Comparison of ENCODE assay signal across 8 cellular contexts in the genomic region with DNA sequence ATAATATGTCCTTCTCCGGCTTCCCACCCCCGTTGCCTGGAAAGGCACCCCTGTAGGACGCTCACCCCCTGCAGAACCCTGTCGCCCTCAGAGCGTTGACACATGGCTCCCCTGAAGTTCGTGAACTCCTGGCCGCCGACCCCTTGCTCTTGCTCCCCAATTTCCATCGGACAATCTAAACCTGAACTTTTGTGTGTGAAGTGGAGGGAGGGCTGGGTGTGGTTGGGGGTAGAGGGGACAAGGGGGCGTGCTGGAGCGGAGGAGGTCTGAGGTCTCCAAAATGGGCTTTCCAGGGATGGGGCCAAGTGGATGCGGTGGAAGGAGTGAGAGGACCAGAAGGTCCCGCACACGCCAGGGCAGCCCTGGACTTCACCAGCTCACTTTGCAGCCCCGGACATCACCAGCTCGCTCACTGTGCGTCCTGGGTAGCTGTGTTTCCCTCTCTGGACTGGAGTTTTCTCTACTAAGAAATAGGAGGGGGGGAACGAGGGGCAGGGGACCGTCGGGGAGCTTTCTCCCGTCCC. TPM values are rescaled to one million over a fixed set of nuclear protein-coding genes. Genes with fewer than 3 reads are reported as not detected.
A peak's percentile ranks its signal among the peaks of the same experiment; 100 is the strongest.
DNase-seq lines count a peak whose midpoint lies in the region; ATAC-seq, FAIRE-seq and TF ChIP-seq lines count a peak whose summit lies in the region.

No MANE protein-coding gene starts in this region.

- TF ChIP-seq POLR2A in transverse colon (IDR thresholded peaks at IDR 0.05) (no peak), GM12891 (IDR thresholded peaks at IDR 0.05; ENCODE audit: low read depth, low read length) (no peak)

- H3K4me1 Mint-ChIP-seq in activated T-cell treated with anti-CD3 and anti-CD28 coated beads, Interleukin-2, amount 50 U/mL, for 72 hours (ENCODE audit: low read depth): peaks cover 15% of the 10 kb centered on the region
- peaks cover 9% of the 10 kb centered on the region for H3K4me1 Mint-ChIP-seq in memory B cell

- H3K9me3 Mint-ChIP-seq in activated T-cell treated with anti-CD3 and anti-CD28 coated beads, Interleukin-2, amount 50 U/mL, for 72 hours: no peaks in the 10 kb centered on the region
- no peaks in the 10 kb centered on the region for H3K9me3 Mint-ChIP-seq in memory B cell

- DNase-seq in activated T-cell treated with anti-CD3 and anti-CD28 coated beads, Interleukin-2, amount 50 U/mL, for 72 hours: no peak
- DNase-seq in activated T-cell treated with anti-CD3 and anti-CD28 coated beads for 4 hours (no peak), bronchial epithelial cell (ENCODE audit: low read depth) (no peak), memory B cell (ENCODE audit: low spot score in 2 of 2) (no peak), transverse colon (no peak), GM12891 (ENCODE audit: insufficient read length, low spot score) (no peak), SKM-1 treated with dmso at 0.1 percent for 144 hours (lab: John Stamatoyannopoulos, UW; ENCODE audit: unreplicated experiment) (no peak)

- peak overlapping the region; percentile 27 for H3K4me3 ChIP-seq in bronchial epithelial cell (ENCODE audit: low read depth, low read length)
- H3K4me3 ChIP-seq in transverse colon: peak overlapping the region; percentile 31 to 55 (median 42)

- peaks cover 6 to 45% (median 33%) of the 10 kb centered on the region in 4 donors for H3K4me1 ChIP-seq in transverse colon

- no peaks in the 10 kb centered on the region for H3K36me3 Mint-ChIP-seq in activated T-cell treated with anti-CD3 and anti-CD28 coated beads, Interleukin-2, amount 50 U/mL, for 72 hours (ENCODE audit: insufficient read depth in 2 of 2)
- no peaks in the 10 kb centered on the region for H3K36me3 Mint-ChIP-seq in memory B cell

- H3K27ac Mint-ChIP-seq in activated T-cell treated with anti-CD3 and anti-CD28 coated beads, Interleukin-2, amount 50 U/mL, for 72 hours: no peak overlapping the region
- H3K27ac Mint-ChIP-seq in memory B cell: no peak overlapping the region

- peaks cover 2% of the 10 kb centered on the region for H3K27me3 ChIP-seq in bronchial epithelial cell (ENCODE audit: control insufficient read depth, insufficient read depth, low read length)
- no peaks in the 10 kb centered on the region for H3K27me3 ChIP-seq in transverse colon

- FAIRE-seq in bronchial epithelial cell (lab: Jason Lieb, UNC) (no peak), GM12891 (lab: Jason Lieb, UNC) (no peak)

- 39% methylated on average over 21 of the region's 21 CpGs; no CpG with 5 or more reads in 1 of the 2 donors for WGBS in transverse colon (ENCODE audit: low coverage in 1 of 2), 2 donors

- in situ Hi-C loops in transverse colon (cut with MboI; ENCODE audit: low pct_ligation_motif_present in 1 of 4, low pct_unique_long_range_greater_than_20kb in 1 of 4, low sequenced_read_pairs in 3 of 4): no loop called here

- H3K27ac ChIP-seq in transverse colon: peak overlapping the region; percentile 55 to 74 (median 60)

- H3K9me3 ChIP-seq in transverse colon: no peaks in the 10 kb centered on the region

- intact Hi-C loops in transverse colon (cut with DNase I; ENCODE audit: low total_unique reads): no loop called here

- no peaks in the 10 kb centered on the region for H3K36me3 ChIP-seq in bronchial epithelial cell (ENCODE audit: control insufficient read depth, insufficient read depth, low read length)
- no peaks in the 10 kb centered on the region for H3K36me3 ChIP-seq in transverse colon

- TF ChIP-seq EP300 in transverse colon (IDR thresholded peaks at IDR 0.05; ENCODE audit: low read depth): no peak

- TF ChIP-seq CTCF in bronchial epithelial cell (IDR thresholded peaks at IDR 0.05; ENCODE audit: insufficient read depth, low read length, severe bottlenecking) (no peak), transverse colon (IDR thresholded peaks at IDR 0.05) (no peak)

- peak in 1 of 2 donors; percentile 5 for ATAC-seq in activated T-cell treated with anti-CD3 and anti-CD28 coated beads, Interleukin-2, amount 50 U/mL, for 72 hours (replicated peaks in 1 of 2)
- ATAC-seq in memory B cell (ENCODE audit: low read depth) (no peak), HG03097 (IDR thresholded peaks at IDR 0.05; ENCODE audit: low FRiP score, unreplicated experiment) (no peak)

- H3K4me3 Mint-ChIP-seq in activated T-cell treated with anti-CD3 and anti-CD28 coated beads, Interleukin-2, amount 50 U/mL, for 72 hours: peak overlapping the region; percentile 91 to 93
- peak overlapping the region; percentile 68 for H3K4me3 Mint-ChIP-seq in memory B cell

- H3K27me3 Mint-ChIP-seq in activated T-cell treated with anti-CD3 and anti-CD28 coated beads, Interleukin-2, amount 50 U/mL, for 72 hours (ENCODE audit: low read depth): peaks cover 7% of the 10 kb centered on the region
- peaks cover 30% of the 10 kb centered on the region for H3K27me3 Mint-ChIP-seq in memory B cell

TF ChIP-seq in GM12891, 5 proteins besides CTCF, POLR2A, EP300 and RAD21:
- TF ChIP-seq POU2F2 (IDR thresholded peaks at IDR 0.05; ENCODE audit: low read depth, low read length) (no peak), SPI1 (IDR thresholded peaks at IDR 0.05; ENCODE audit: low read depth, low read length) (no peak), PAX5 (IDR thresholded peaks at IDR 0.05; ENCODE audit: insufficient read depth, low read length, severe bottlenecking) (no peak), TAF1 (IDR thresholded peaks at IDR 0.05; ENCODE audit: low read depth, low read length) (no peak), POLR2AphosphoS5 (IDR thresholded peaks at IDR 0.05; ENCODE audit: low read depth, low read length) (no peak)
TF ChIP-seq in GM12891: peak in this region for 0.

RNA-seq across cellular contexts. Expression of a gene that starts 18.6 kb away (rescaled TPM):
- not detected for total RNA-seq in activated T-cell treated with anti-CD3 and anti-CD28 coated beads, Interleukin-2, amount 50 U/mL, for 72 hours
- 0.13 and 0.53 TPM in 2 replicates for total RNA-seq in bronchial epithelial cell
- 10 to 100 TPM; 35.8 to 50.7 (median 41.6) TPM for total RNA-seq in transverse colon
- polyA plus RNA-seq in GM12891 (2012; ENCODE audit: low read depth, missing spikeins): 2.6 TPM

RNA-seq across cellular contexts. Expression of a gene that starts 51.2 kb away (rescaled TPM):
- 10 to 100 TPM; 84.2 to 94.0 TPM for total RNA-seq in activated T-cell treated with anti-CD3 and anti-CD28 coated beads, Interleukin-2, amount 50 U/mL, for 72 hours
- total RNA-seq in bronchial epithelial cell: 30.5 and 35.2 TPM in 2 replicates
- 100 to 1,000 TPM in 1 of 4 donors, 10 to 100 TPM in 3; 56.4 to 105 (median 67.7) TPM for total RNA-seq in transverse colon
- polyA plus RNA-seq in GM12891 (2012; ENCODE audit: low read depth, missing spikeins): 39.6 TPM

Comparison
In these comparisons a context has a peak if more than half of its experiments do, and no peak if none do; other contexts are left out.
1. RNA of a gene that starts 18.6 kb away (total RNA-seq): 35.8 to 50.7 TPM in transverse colon; 0.13 to 0.53 TPM in bronchial epithelial cell and not detected in activated T-cell treated with anti-CD3 and anti-CD28 coated beads, Interleukin-2, amount 50 U/mL, for 72 hours; every median in the first group is over 10 times any median in the second.